In the genomic region with DNA sequence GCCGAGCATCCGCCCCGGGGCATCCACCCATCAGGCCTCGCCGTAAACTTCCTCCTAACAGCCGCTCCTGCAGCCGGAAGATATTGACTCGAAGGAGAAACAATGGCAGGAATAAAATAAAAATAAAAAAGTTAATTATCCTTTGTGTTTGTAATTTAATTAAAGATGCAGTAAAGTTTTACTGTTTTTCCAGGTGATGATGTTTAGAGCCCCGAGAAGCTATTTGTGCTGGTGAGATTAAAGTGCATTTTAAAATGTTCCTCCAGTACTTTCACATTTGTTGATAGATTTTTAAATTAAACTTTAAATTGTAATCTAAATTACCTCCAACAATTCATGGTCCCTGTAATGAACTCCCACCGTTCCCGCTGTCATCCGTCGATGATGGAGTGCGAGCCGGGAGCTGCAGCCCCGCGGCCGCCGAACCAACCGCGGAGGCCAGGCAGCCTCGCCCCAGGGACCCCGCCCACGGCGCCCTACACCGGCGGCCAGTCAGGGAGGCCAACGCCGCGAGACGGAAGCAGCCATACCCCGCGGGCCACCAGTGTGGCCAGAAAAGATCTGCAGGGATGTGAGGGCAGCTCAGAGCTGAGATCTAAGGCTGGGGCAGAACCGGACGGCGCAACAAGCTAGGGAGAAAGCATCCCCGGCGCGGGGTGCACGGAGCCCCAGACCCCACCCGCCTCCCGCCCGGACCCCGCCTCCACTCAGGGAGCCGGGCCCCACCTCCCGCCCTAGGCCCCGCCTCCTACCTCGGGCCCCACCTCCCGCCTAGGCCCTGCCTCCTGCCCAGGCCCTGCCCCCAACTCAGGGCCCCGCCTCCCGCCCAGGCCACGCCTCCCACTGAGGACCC, we compare ENCODE assay signal across 8 cellular contexts.
DNase-seq lines count a peak whose midpoint lies in the region; FAIRE-seq and TF ChIP-seq lines count a peak whose summit lies in the region.

No MANE protein-coding gene starts in this region.

- H3K9me3 Mint-ChIP-seq in Caco-2 (ENCODE audit: unreplicated experiment) = no peaks in the 10 kb centered on the region

- TF ChIP-seq CTCF in Caco-2 (IDR thresholded peaks at IDR 0.05; ENCODE audit: insufficient read depth in 1 of 2, low read depth in 1 of 2, low read length in 1 of 2, severe bottlenecking in 1 of 2, unreplicated experiment in 1 of 2) = no peak

- no peaks in the 10 kb centered on the region for H3K4me1 Mint-ChIP-seq in Caco-2 (ENCODE audit: low read depth, unreplicated experiment)

- no peak overlapping the region for H3K9ac ChIP-seq in endocrine pancreas (ENCODE audit: control insufficient read depth, insufficient read depth, low read length)

- FAIRE-seq in H54 (lab: Jason Lieb, UNC) = no peak

- CTCF ChIA-PET in Caco-2 (lab: Charles Lee) = no interaction called here

- H3K27me3 ChIP-seq in Caco-2 (replicated peaks; ENCODE audit: control insufficient read depth, insufficient read depth, low read length) = no peaks in the 10 kb centered on the region
- H3K27me3 ChIP-seq in endocrine pancreas (ENCODE audit: control insufficient read depth, insufficient read depth, low read length) = peaks cover 13% of the 10 kb centered on the region
- no peaks in the 10 kb centered on the region for H3K27me3 ChIP-seq in mononuclear cell (ENCODE audit: insufficient read depth, low read length)

- H3K36me3 ChIP-seq in Caco-2 (ENCODE audit: control insufficient read depth, insufficient read depth, low read length) = no peaks in the 10 kb centered on the region
- H3K36me3 ChIP-seq in endocrine pancreas (ENCODE audit: control insufficient read depth, insufficient read depth, low read length) = no peaks in the 10 kb centered on the region

- H3K4me1 ChIP-seq in Caco-2 = 0 out of 2 replicates have a peak, but pooled peaks cover 3% of the 10 kb centered on the region
- no peaks in the 10 kb centered on the region for H3K4me1 ChIP-seq in endocrine pancreas (ENCODE audit: control insufficient read depth, insufficient read depth, low read length)
- peaks cover 10% of the 10 kb centered on the region for H3K4me1 ChIP-seq in mononuclear cell (ENCODE audit: insufficient read depth, low read length)

- H3K4me3 Mint-ChIP-seq in Caco-2 (ENCODE audit: unreplicated experiment) = peak overlapping the region; percentile 61

- DNase-seq in Caco-2 (peak; percentile 81 to 89), H54 (ENCODE audit: insufficient read length, low spot score) (peak; percentile 75), NCI-H748 (lab: John Stamatoyannopoulos, UW; ENCODE audit: unreplicated experiment) (peak; percentile 68), NCI-H187 treated with DMSO at 0.1 percent for 48 hours (lab: John Stamatoyannopoulos, UW) (no peak)
- DNase-seq in activated CD8-positive, alpha-beta memory T cell treated with anti-CD3 and anti-CD28 coated beads for 24 hours = peak; percentile 93
- DNase-seq in stimulated activated CD8-positive, alpha-beta memory T cell treated with anti-CD3 and anti-CD28 coated beads, Interleukin-4, amount 100 ng/mL, for 24 hours (ENCODE audit: low read depth) = peak; percentile 80

- H3K4me3 ChIP-seq in Caco-2 (ENCODE audit: low read depth, low read length) (peak overlapping the region; percentile 40), endocrine pancreas (ENCODE audit: control insufficient read depth, insufficient read depth, low read length) (peak overlapping the region; percentile 52), mononuclear cell (ENCODE audit: low read length) (peak overlapping the region; percentile 71)

- POLR2A ChIA-PET in Caco-2 (lab: Charles Lee) = no interaction called here

- intact Hi-C loops in Caco-2 (cut with micrococcal nuclease; ENCODE audit: unreplicated experiment) = no loop called here

- peaks cover 2% of the 10 kb centered on the region for H3K27me3 Mint-ChIP-seq in Caco-2 (ENCODE audit: insufficient read depth, unreplicated experiment)

- BruUV-seq in Caco-2 (replicated peaks; lab: Mats Ljungman, UMichigan) = no TSS peak

- peaks cover 5% of the 10 kb centered on the region for H3K36me3 Mint-ChIP-seq in Caco-2 (ENCODE audit: insufficient read depth, unreplicated experiment)

- no peak overlapping the region for H3K27ac Mint-ChIP-seq in Caco-2 (ENCODE audit: unreplicated experiment)

- H3K9me3 ChIP-seq in Caco-2 (no peaks in the 10 kb centered on the region), endocrine pancreas (ENCODE audit: control insufficient read depth, low read length) (no peaks in the 10 kb centered on the region), mononuclear cell (ENCODE audit: low read depth, low read length) (no peaks in the 10 kb centered on the region)

- TF ChIP-seq POLR2A in H54 (IDR thresholded peaks at IDR 0.05; ENCODE audit: low read depth, low read length) = peak; percentile 55; the same call in 1 of the 2 replicates
